In genomic region chr2:197353393-197354168, GRCh38 we compare ENCODE assay signal across 24 cellular contexts. TPM values are rescaled to one million over a fixed set of nuclear protein-coding genes. Genes with fewer than 3 reads are reported as not detected.
A peak's percentile ranks its signal among the peaks of the same experiment; 100 is the strongest.
DNase-seq lines count a peak whose midpoint lies in the region; ATAC-seq, FAIRE-seq and TF ChIP-seq lines count a peak whose summit lies in the region.
"Had no signal": no experiment of that assay in that cellular context is flagged by ENCODE, and none has a peak within 500 bp of the region (broad histone marks: within the 10 kb centered on the region; RNA-seq: fewer than 3 reads in every experiment).

No MANE protein-coding gene starts in this region.

- H3K9me3 ChIP-seq in OCI-LY1 (ENCODE audit: low read length) (no peaks in the 10 kb centered on the region), astrocyte (ENCODE audit: insufficient read depth, low read depth, low read length) (no peaks in the 10 kb centered on the region)
- H3K9me3 ChIP-seq: BLaER1 treated with 17β-estradiol and CSF1 and Interleukin-3, amounts not matched to agents 10 nM and 100 nM; SJCRH30 had no signal

- H3K9ac ChIP-seq in OCI-LY1 (ENCODE audit: low read length): peak overlapping the region; percentile 23; the same call in 1 of the 2 replicates
- H3K9ac ChIP-seq in astrocyte (ENCODE audit: low read length): no peak overlapping the region
- H3K9ac ChIP-seq: BLaER1 treated with 17β-estradiol and CSF1 and Interleukin-3, amounts not matched to agents 10 nM and 100 nM had no signal

- in situ Hi-C loops in ACHN (cut with HindIII; ENCODE audit: low pct_ligation_motif_present, low pct_unique_long_range_greater_than_20kb, low sequenced_read_pairs): no loop called here

- H3K4me3 ChIP-seq in OCI-LY1 (ENCODE audit: low read depth, low read length, poor library complexity, severe bottlenecking) (peak overlapping the region; percentile 90), astrocyte (ENCODE audit: insufficient read depth, low read depth, low read length) (no peak overlapping the region)
- H3K4me3 ChIP-seq: BLaER1 treated with 17β-estradiol and CSF1 and Interleukin-3, amounts not matched to agents 10 nM and 100 nM; SJCRH30 had no signal

- H3K27me3 ChIP-seq in OCI-LY1 (ENCODE audit: insufficient read depth, low read length): no peaks in the 10 kb centered on the region
- H3K27me3 ChIP-seq in astrocyte (ENCODE audit: insufficient read depth, low read length): no peaks in the 10 kb centered on the region
- H3K27me3 ChIP-seq: BLaER1 treated with 17β-estradiol and CSF1 and Interleukin-3, amounts not matched to agents 10 nM and 100 nM; SJCRH30 had no signal

- no peaks in the 10 kb centered on the region for H3F3A ChIP-seq in OCI-LY1 (ENCODE audit: insufficient read depth, low read length)

- H4K20me1 ChIP-seq in OCI-LY1 (ENCODE audit: insufficient read depth, low read length) (no peaks in the 10 kb centered on the region), astrocyte (ENCODE audit: insufficient read depth, low read length) (no peaks in the 10 kb centered on the region)
- H4K20me1 ChIP-seq: BLaER1 treated with 17β-estradiol and CSF1 and Interleukin-3, amounts not matched to agents 10 nM and 100 nM had no signal

- H3K4me2 ChIP-seq in OCI-LY1 (ENCODE audit: low read length) (peak overlapping the region; percentile 76), astrocyte (ENCODE audit: low read length) (no peak overlapping the region)
- H3K4me2 ChIP-seq: BLaER1 treated with 17β-estradiol and CSF1 and Interleukin-3, amounts not matched to agents 10 nM and 100 nM had no signal

- FAIRE-seq in astrocyte (lab: Jason Lieb, UNC): peak; percentile 32
- FAIRE-seq: D721Med, H1 had no signal

- peaks cover 27% of the 10 kb centered on the region for H3K4me1 Mint-ChIP-seq in activated naive CD8-positive, alpha-beta T cell treated with anti-CD3 and anti-CD28 coated beads, Interleukin-2, amount 50 U/mL, for 24 hours
- H3K4me1 Mint-ChIP-seq in activated naive CD8-positive, alpha-beta T cell treated with anti-CD3 and anti-CD28 coated beads for 36 hours: peaks cover 30% of the 10 kb centered on the region
- H3K4me1 Mint-ChIP-seq in astrocyte (ENCODE audit: low read depth, unreplicated experiment): peaks cover 3% of the 10 kb centered on the region

- TF ChIP-seq CTCF in OCI-LY1 (IDR thresholded peaks at IDR 0.05; ENCODE audit: low read length) (no peak), astrocyte (IDR thresholded peaks at IDR 0.05; ENCODE audit: insufficient read depth, low read depth, low read length) (no peak)

- peaks cover 3% of the 10 kb centered on the region for H3K36me3 Mint-ChIP-seq in activated naive CD8-positive, alpha-beta T cell treated with anti-CD3 and anti-CD28 coated beads, Interleukin-2, amount 50 U/mL, for 24 hours (ENCODE audit: low read depth)
- H3K36me3 Mint-ChIP-seq in activated naive CD8-positive, alpha-beta T cell treated with anti-CD3 and anti-CD28 coated beads for 36 hours: no peaks in the 10 kb centered on the region
- H3K36me3 Mint-ChIP-seq in astrocyte (ENCODE audit: low read depth, unreplicated experiment): no peaks in the 10 kb centered on the region

- H3K9me3 Mint-ChIP-seq in activated naive CD8-positive, alpha-beta T cell treated with anti-CD3 and anti-CD28 coated beads, Interleukin-2, amount 50 U/mL, for 24 hours: no peaks in the 10 kb centered on the region
- no peaks in the 10 kb centered on the region for H3K9me3 Mint-ChIP-seq in activated naive CD8-positive, alpha-beta T cell treated with anti-CD3 and anti-CD28 coated beads for 36 hours
- H3K9me3 Mint-ChIP-seq in astrocyte (ENCODE audit: unreplicated experiment): no peaks in the 10 kb centered on the region
- H3K9me3 Mint-ChIP-seq: CD4-positive, alpha-beta T cell had no signal

- H3K9me2 ChIP-seq in OCI-LY1 (ENCODE audit: low read depth, low read length): no peaks in the 10 kb centered on the region

- no peak overlapping the region for H3K4me3 Mint-ChIP-seq in activated naive CD8-positive, alpha-beta T cell treated with anti-CD3 and anti-CD28 coated beads, Interleukin-2, amount 50 U/mL, for 24 hours
- no peak overlapping the region for H3K4me3 Mint-ChIP-seq in activated naive CD8-positive, alpha-beta T cell treated with anti-CD3 and anti-CD28 coated beads for 36 hours
- H3K4me3 Mint-ChIP-seq in astrocyte (ENCODE audit: unreplicated experiment): no peak overlapping the region
- H3K4me3 Mint-ChIP-seq: CD4-positive, alpha-beta T cell had no signal

- H3K36me3 ChIP-seq in OCI-LY1 (ENCODE audit: insufficient read depth, low read length): peaks cover 55% of the 10 kb centered on the region
- H3K36me3 ChIP-seq in astrocyte (ENCODE audit: insufficient read depth, low read length): no peaks in the 10 kb centered on the region
- H3K36me3 ChIP-seq: BLaER1 treated with 17β-estradiol and CSF1 and Interleukin-3, amounts not matched to agents 10 nM and 100 nM; SJCRH30 had no signal

- H3K4me1 ChIP-seq in OCI-LY1 (ENCODE audit: insufficient read depth, low read length, severe bottlenecking): peaks cover 44% of the 10 kb centered on the region
- H3K4me1 ChIP-seq in astrocyte (ENCODE audit: insufficient read depth, low read length): no peaks in the 10 kb centered on the region
- H3K4me1 ChIP-seq: SJCRH30 had no signal

- ATAC-seq in activated naive CD8-positive, alpha-beta T cell treated with anti-CD3 and anti-CD28 coated beads, Interleukin-2, amount 50 U/mL, for 24 hours: peak; percentile 31
- no peak for ATAC-seq in GM18868 (IDR thresholded peaks at IDR 0.05; ENCODE audit: unreplicated experiment)
- ATAC-seq: HCT116, SK-N-SH treated with all-trans-retinoic acid at 6 μM for 48 hours had no signal

- no peak overlapping the region for H3K27ac Mint-ChIP-seq in activated naive CD8-positive, alpha-beta T cell treated with anti-CD3 and anti-CD28 coated beads, Interleukin-2, amount 50 U/mL, for 24 hours
- no peak overlapping the region for H3K27ac Mint-ChIP-seq in activated naive CD8-positive, alpha-beta T cell treated with anti-CD3 and anti-CD28 coated beads for 36 hours
- no peak overlapping the region for H3K27ac Mint-ChIP-seq in astrocyte (ENCODE audit: unreplicated experiment)
- H3K27ac Mint-ChIP-seq: CD4-positive, alpha-beta T cell had no signal

- H3K27me3 Mint-ChIP-seq in activated naive CD8-positive, alpha-beta T cell treated with anti-CD3 and anti-CD28 coated beads, Interleukin-2, amount 50 U/mL, for 24 hours: no peaks in the 10 kb centered on the region
- H3K27me3 Mint-ChIP-seq in activated naive CD8-positive, alpha-beta T cell treated with anti-CD3 and anti-CD28 coated beads for 36 hours: no peaks in the 10 kb centered on the region
- H3K27me3 Mint-ChIP-seq in astrocyte (ENCODE audit: low read depth, unreplicated experiment): peaks cover 5% of the 10 kb centered on the region
- H3K27me3 Mint-ChIP-seq: CD4-positive, alpha-beta T cell had no signal

- H3K27ac ChIP-seq in OCI-LY1 (ENCODE audit: low read depth, low read length, poor library complexity, severe bottlenecking): no peak overlapping the region
- no peak overlapping the region for H3K27ac ChIP-seq in astrocyte (ENCODE audit: low read depth, low read length)
- H3K27ac ChIP-seq: BLaER1 treated with 17β-estradiol and CSF1 and Interleukin-3, amounts not matched to agents 10 nM and 100 nM; HL-60; SJCRH30 had no signal

- no peak overlapping the region for H2AFZ ChIP-seq in OCI-LY1 (ENCODE audit: low read length)
- H2AFZ ChIP-seq in astrocyte (ENCODE audit: low read depth, low read length): no peak overlapping the region

- no peak for DNase-seq in activated naive CD8-positive, alpha-beta T cell treated with anti-CD3 and anti-CD28 coated beads, Interleukin-2, amount 50 U/mL, for 24 hours
- no peak for DNase-seq in activated naive CD8-positive, alpha-beta T cell treated with anti-CD3 and anti-CD28 coated beads for 36 hours
- DNase-seq in astrocyte (ENCODE audit: low read depth): no peak
- no peak for DNase-seq in ACHN
- DNase-seq in stimulated activated CD4-positive, alpha-beta T cell treated with anti-CD3 and anti-CD28 coated beads, Interleukin-4, amount 100 ng/mL, for 24 hours: no peak
- DNase-seq: AML-193; CD4-positive, alpha-beta T cell; NCI-H1092; NCI-H1417 treated with DMSO at 0.1 percent for 48 hours; NCI-H1694 treated with DMSO at 0.1 percent for 48 hours; NCI-H2081; NCI-H2227 treated with DMSO at 0.1 percent for 48 hours; NCI-H526 treated with DMSO at 0.1 percent for 48 hours; OCI-M1; SJCRH30 had no signal

- H3K79me2 ChIP-seq in OCI-LY1 (ENCODE audit: insufficient read depth, low read length) (peaks cover 34% of the 10 kb centered on the region), astrocyte (ENCODE audit: insufficient read depth, low read length) (no peaks in the 10 kb centered on the region)

RNA-seq across cellular contexts. Expression of gene ANKRD44, which starts 43.0 kb away (rescaled TPM):
- total RNA-seq in activated naive CD8-positive, alpha-beta T cell treated with anti-CD3 and anti-CD28 coated beads for 36 hours: 100 to 1,000 TPM; 118 to 121 TPM
- total RNA-seq in astrocyte: 7.2 and 7.8 TPM in 2 replicates
- total RNA-seq: G401 had no signal

Comparison
In these comparisons a context has a peak if more than half of its experiments do, and no peak if none do; other contexts are left out.
1. RNA of gene ANKRD44, which starts 43.0 kb away (total RNA-seq): 118 to 121 TPM in activated naive CD8-positive, alpha-beta T cell treated with anti-CD3 and anti-CD28 coated beads for 36 hours; 7.2 to 7.8 TPM in astrocyte; every median in the first group is over 10 times any median in the second.